Comparison of ENCODE assay signal across 8 cellular contexts in genomic region chr17:81345211-81346089, GRCh38. TPM values are rescaled to one million over a fixed set of nuclear protein-coding genes. Genes with fewer than 3 reads are reported as not detected.
DNase-seq lines count a peak whose midpoint lies in the region; ATAC-seq and TF ChIP-seq lines count a peak whose summit lies in the region.

No MANE protein-coding gene starts in this region.

- H3K18ac ChIP-seq in mesendoderm (ENCODE audit: low read length): peak overlapping the region; percentile 98

- H3K56ac ChIP-seq in mesendoderm (ENCODE audit: low read length): peak overlapping the region; percentile 96

- H3K9ac ChIP-seq in endocrine pancreas (ENCODE audit: control insufficient read depth, insufficient read depth, low read length): peak overlapping the region; percentile 84
- H3K9ac ChIP-seq in mesendoderm (ENCODE audit: low read length): peak overlapping the region; percentile 100

- H3K4me3 Mint-ChIP-seq in stimulated activated memory B cell treated with anti-CD40 and anti-IgM and Interleukin-4, amounts not matched to agents 10 μg/mL and 1 μg/mL and 100 μg/mL, for 72 hours: peak overlapping the region; percentile 50

- no peak overlapping the region for H2BK15ac ChIP-seq in mesendoderm (replicated peaks; ENCODE audit: low read depth)

- peak; percentile 27 for TF ChIP-seq POLR2A in GM18526 (IDR thresholded peaks at IDR 0.05; ENCODE audit: extremely low read depth, insufficient read length)

- H3K27ac Mint-ChIP-seq in stimulated activated memory B cell treated with anti-CD40 and anti-IgM and Interleukin-4, amounts not matched to agents 10 μg/mL and 1 μg/mL and 100 μg/mL, for 72 hours: peak overlapping the region; percentile 8

- H3K79me1 ChIP-seq in mesendoderm (ENCODE audit: low read length): no peaks in the 10 kb centered on the region

- H2BK5ac ChIP-seq in mesendoderm (ENCODE audit: low read length): peak overlapping the region; percentile 85

- H3K4me2 ChIP-seq in mesendoderm (ENCODE audit: low read length): peak overlapping the region; percentile 25

- peaks cover 27% of the 10 kb centered on the region for H3K79me2 ChIP-seq in mesendoderm (ENCODE audit: control insufficient read depth, insufficient read depth, low read length)

- H3K36me3 ChIP-seq in endocrine pancreas (ENCODE audit: control insufficient read depth, insufficient read depth, low read length) (no peaks in the 10 kb centered on the region), mesendoderm (ENCODE audit: control insufficient read depth, insufficient read depth, low read length) (no peaks in the 10 kb centered on the region)

- no peak overlapping the region for H4K5ac ChIP-seq in mesendoderm (ENCODE audit: low read length)

- peaks cover 36% of the 10 kb centered on the region for H3K27me3 Mint-ChIP-seq in stimulated activated memory B cell treated with anti-CD40 and anti-IgM and Interleukin-4, amounts not matched to agents 10 μg/mL and 1 μg/mL and 100 μg/mL, for 72 hours

- H3K27me3 ChIP-seq in endocrine pancreas (ENCODE audit: control insufficient read depth, insufficient read depth, low read length): no peaks in the 10 kb centered on the region
- H3K27me3 ChIP-seq in mesendoderm (ENCODE audit: insufficient read depth, low read length, poor library complexity): peaks cover 7% of the 10 kb centered on the region

- H3K23ac ChIP-seq in mesendoderm (ENCODE audit: low read length): peak overlapping the region; percentile 94

- peak; percentile 93 for DNase-seq in AG10803 (ENCODE audit: low read depth)
- peak; percentile 79 for DNase-seq in NCI-H2227 treated with DMSO at 0.1 percent for 48 hours (lab: John Stamatoyannopoulos, UW)
- peak; percentile 65 to 70 for DNase-seq in activated CD4-positive, alpha-beta T cell treated with anti-CD3 and anti-CD28 coated beads, Interleukin-2, amount 50 U/mL, for 48 hours
- peak; percentile 94 for DNase-seq in mesendoderm

- H3K4me1 ChIP-seq in endocrine pancreas (ENCODE audit: control insufficient read depth, insufficient read depth, low read length) (no peaks in the 10 kb centered on the region), mesendoderm (ENCODE audit: control insufficient read depth, low read depth, low read length) (peaks cover 6% of the 10 kb centered on the region)

- peaks cover 13% of the 10 kb centered on the region for H3K4me1 Mint-ChIP-seq in stimulated activated memory B cell treated with anti-CD40 and anti-IgM and Interleukin-4, amounts not matched to agents 10 μg/mL and 1 μg/mL and 100 μg/mL, for 72 hours

- ATAC-seq in HG03039 (IDR thresholded peaks at IDR 0.05; ENCODE audit: unreplicated experiment): peak; percentile 33
- ATAC-seq in stimulated activated memory B cell treated with anti-CD40 and anti-IgM and Interleukin-4, amounts not matched to agents 10 μg/mL and 1 μg/mL and 100 μg/mL, for 72 hours: peak; percentile 53

- H3K4me3 ChIP-seq in AG10803 (ENCODE audit: low read length) (peak overlapping the region; percentile 76), endocrine pancreas (ENCODE audit: control insufficient read depth, insufficient read depth, low read length) (no peak overlapping the region), mesendoderm (ENCODE audit: low read length) (peak overlapping the region; percentile 90)

- peak overlapping the region; percentile 99 for H3K27ac ChIP-seq in mesendoderm (ENCODE audit: low read depth, low read length)

- no peaks in the 10 kb centered on the region for H3K9me3 ChIP-seq in endocrine pancreas (ENCODE audit: control insufficient read depth, low read length)

- no peaks in the 10 kb centered on the region for H3K36me3 Mint-ChIP-seq in stimulated activated memory B cell treated with anti-CD40 and anti-IgM and Interleukin-4, amounts not matched to agents 10 μg/mL and 1 μg/mL and 100 μg/mL, for 72 hours

- peak overlapping the region; percentile 85 for H2BK120ac ChIP-seq in mesendoderm (ENCODE audit: low read depth, low read length)

- peak overlapping the region; percentile 95 for H4K8ac ChIP-seq in mesendoderm (ENCODE audit: low read depth, low read length)

- no peaks in the 10 kb centered on the region for H3K9me3 Mint-ChIP-seq in stimulated activated memory B cell treated with anti-CD40 and anti-IgM and Interleukin-4, amounts not matched to agents 10 μg/mL and 1 μg/mL and 100 μg/mL, for 72 hours

- peak overlapping the region; percentile 85 for H2AK5ac ChIP-seq in mesendoderm (ENCODE audit: low read length)

- peak; percentile 22 for TF ChIP-seq CTCF in AG10803 (conservative IDR thresholded peaks at IDR 0.05; ENCODE audit: low read length)

- no CpG with 5 or more reads among the region's 96 CpGs for WGBS in mesendoderm (ENCODE audit: extremely low coverage, insufficient coverage, low lambda C conversion rate)

- H3K4ac ChIP-seq in mesendoderm (ENCODE audit: low read depth, low read length): peak overlapping the region; percentile 98

RNA-seq across cellular contexts. Expression of gene BAHCC1, which starts 49.8 kb away (rescaled TPM):
- 1.6 TPM for polyA plus RNA-seq in mesendoderm (2013, experiment 1 of 2)
- 2.1 TPM for polyA plus RNA-seq in mesendoderm (2013, experiment 2 of 2)

RNA-seq across cellular contexts. Expression of gene SLC38A10, which starts 50.3 kb away (rescaled TPM):
- 13.2 TPM for polyA plus RNA-seq in mesendoderm (2013, experiment 1 of 2)
- polyA plus RNA-seq in mesendoderm (2013, experiment 2 of 2): 13.7 TPM
